In genomic region chr20:51740308-51740707, GRCh38 we compare ENCODE assay signal across 1 cellular context. TPM values are rescaled to one million over a fixed set of nuclear protein-coding genes. Genes with fewer than 3 reads are reported as not detected.
"Had no signal": no experiment of that assay in that cellular context is flagged by ENCODE, and none has a peak within 500 bp of the region (broad histone marks: within the 10 kb centered on the region; RNA-seq: fewer than 3 reads in every experiment).

No MANE protein-coding gene starts in this region.

RNA-seq across cellular contexts. Expression of gene ATP9A, which starts 27.9 kb away (rescaled TPM):
- polyA plus RNA-seq: naive thymus-derived CD4-positive, alpha-beta T cell had no signal
